ENCODE assay signal across 27 cellular contexts in genomic region chr1:76264642-76265041, GRCh38.
"Had no signal": no experiment of that assay in that cellular context is flagged by ENCODE, and none has a peak within 500 bp of the region (broad histone marks: within the 10 kb centered on the region; RNA-seq: fewer than 3 reads in every experiment).

No MANE protein-coding gene starts in this region.

- H3K9me3 Mint-ChIP-seq: nephron; neural progenitor cell; stimulated activated naive B cell treated with anti-CD40 and anti-IgM and Interleukin-4, amounts not matched to agents 10 μg/mL and 1 μg/mL and 100 μg/mL, for 72 hours; stimulated activated naive CD8-positive, alpha-beta T cell treated with anti-CD3 and anti-CD28 coated beads, Interleukin-15, Interleukin-2, amounts not matched to agents 100 ng/mL and 50 ng/mL, for 24 hours had no signal

- DNase-seq: occipital lobe; ovary; posterior cingulate gyrus; psoas muscle; right cardiac atrium; right lobe of liver; sigmoid colon; small intestine; stimulated activated CD4-positive, alpha-beta T cell treated with anti-CD3 and anti-CD28 coated beads, Interleukin-15, amount 100 ng/mL, for 24 hours; stimulated activated CD4-positive, alpha-beta T cell treated with anti-CD3 and anti-CD28 coated beads, Interleukin-2, amount 100 ng/mL, for 24 hours; stimulated activated CD4-positive, alpha-beta T cell treated with anti-CD3 and anti-CD28 coated beads, Interleukin-2, amount 100 ng/mL, for 48 hours; stimulated activated CD4-positive, alpha-beta T cell treated with anti-CD3 and anti-CD28 coated beads, Interleukin-4, amount 100 ng/mL, for 24 hours; stimulated activated naive B cell treated with anti-CD40 and anti-IgM and Interleukin-4, amounts not matched to agents 10 μg/mL and 1 μg/mL and 100 μg/mL, for 72 hours; stimulated activated naive CD4-positive, alpha-beta T cell treated with Interleukin-2 at 50 U/mL for 16 hours; stomach; thyroid gland; trophoblast cell; upper lobe of left lung had no signal

- H3K27me3 ChIP-seq: neural progenitor cell, ovary, right lobe of liver, sigmoid colon, stomach, thyroid gland, tibial nerve, upper lobe of left lung, vagina had no signal

- H3K4me1 ChIP-seq: psoas muscle, right lobe of liver, sigmoid colon had no signal

- H3K4me3 ChIP-seq: neural progenitor cell, ovary, psoas muscle, right lobe of liver, sigmoid colon, stomach, thoracic aorta, thyroid gland, tibial nerve, upper lobe of left lung, vagina had no signal

- H3K9ac ChIP-seq: neural progenitor cell, parathyroid adenoma had no signal

- H3K27me3 Mint-ChIP-seq: progenitor cell of endocrine pancreas; stimulated activated naive B cell treated with anti-CD40 and anti-IgM and Interleukin-4, amounts not matched to agents 10 μg/mL and 1 μg/mL and 100 μg/mL, for 72 hours; stimulated activated naive CD8-positive, alpha-beta T cell treated with anti-CD3 and anti-CD28 coated beads, Interleukin-15, Interleukin-2, amounts not matched to agents 100 ng/mL and 50 ng/mL, for 24 hours had no signal

- H2AFZ ChIP-seq: neural progenitor cell, parathyroid adenoma had no signal

- H3K4me2 ChIP-seq: neural progenitor cell had no signal

- H3K36me3 ChIP-seq: neural progenitor cell, ovary, right lobe of liver, sigmoid colon, stomach, thoracic aorta, thyroid gland, tibial nerve, upper lobe of left lung, vagina had no signal

- H3K79me2 ChIP-seq: parathyroid adenoma had no signal

- H3K27ac ChIP-seq: neural progenitor cell, ovary, parathyroid adenoma, psoas muscle, right lobe of liver, sigmoid colon, stomach, thoracic aorta, thyroid gland, tibial nerve, upper lobe of left lung, vagina had no signal

- H3K9me3 ChIP-seq: ovary, psoas muscle, right lobe of liver, sigmoid colon, stomach, thoracic aorta, thyroid gland, tibial nerve, upper lobe of left lung, vagina had no signal

- H3K36me3 Mint-ChIP-seq: neural progenitor cell; stimulated activated effector memory CD8-positive, alpha-beta T cell treated with anti-CD3 and anti-CD28 coated beads, Interleukin-12 subunit alpha, Interleukin-12 subunit beta, amount 100 ng/mL, for 72 hours; stimulated activated naive B cell treated with anti-CD40 and anti-IgM and Interleukin-4, amounts not matched to agents 10 μg/mL and 1 μg/mL and 100 μg/mL, for 72 hours had no signal

- H3K27ac Mint-ChIP-seq: nephron; neural progenitor cell; progenitor cell of endocrine pancreas; stimulated activated effector memory CD8-positive, alpha-beta T cell treated with anti-CD3 and anti-CD28 coated beads, Interleukin-12 subunit alpha, Interleukin-12 subunit beta, amount 100 ng/mL, for 72 hours; stimulated activated naive B cell treated with anti-CD40 and anti-IgM and Interleukin-4, amounts not matched to agents 10 μg/mL and 1 μg/mL and 100 μg/mL, for 72 hours; stimulated activated naive CD8-positive, alpha-beta T cell treated with anti-CD3 and anti-CD28 coated beads, Interleukin-15, Interleukin-2, amounts not matched to agents 100 ng/mL and 50 ng/mL, for 24 hours had no signal

- H3K4me3 Mint-ChIP-seq: nephron; neural progenitor cell; stimulated activated effector memory CD8-positive, alpha-beta T cell treated with anti-CD3 and anti-CD28 coated beads, Interleukin-12 subunit alpha, Interleukin-12 subunit beta, amount 100 ng/mL, for 72 hours; stimulated activated naive B cell treated with anti-CD40 and anti-IgM and Interleukin-4, amounts not matched to agents 10 μg/mL and 1 μg/mL and 100 μg/mL, for 72 hours; stimulated activated naive CD8-positive, alpha-beta T cell treated with anti-CD3 and anti-CD28 coated beads, Interleukin-15, Interleukin-2, amounts not matched to agents 100 ng/mL and 50 ng/mL, for 24 hours had no signal

- ATAC-seq: psoas muscle; right cardiac atrium; right lobe of liver; stimulated activated effector memory CD8-positive, alpha-beta T cell treated with anti-CD3 and anti-CD28 coated beads, Interleukin-12 subunit alpha, Interleukin-12 subunit beta, amount 100 ng/mL, for 72 hours; stimulated activated naive B cell treated with anti-CD40 and anti-IgM and Interleukin-4, amounts not matched to agents 10 μg/mL and 1 μg/mL and 100 μg/mL, for 72 hours had no signal
